In the genomic region with DNA sequence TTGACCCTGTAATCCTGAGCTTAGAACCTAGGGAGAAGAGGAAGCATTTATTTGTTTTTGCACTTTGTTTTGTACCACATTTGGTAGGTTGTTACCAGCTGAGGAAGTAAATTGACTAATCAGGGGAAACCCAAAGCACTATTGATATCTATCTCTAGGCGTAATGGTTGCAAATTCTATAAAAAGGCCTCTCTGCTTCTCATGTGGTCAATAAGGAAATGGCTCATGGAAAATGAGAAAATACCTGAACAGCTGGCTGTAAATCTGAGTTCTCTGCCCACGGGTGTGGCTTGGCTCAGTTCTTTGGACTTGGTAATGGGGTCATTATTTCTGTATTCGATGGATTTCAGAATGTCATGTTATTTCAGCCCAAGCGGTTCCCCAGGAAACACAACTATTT, we compare ENCODE assay signal across 14 cellular contexts. TPM values are rescaled to one million over a fixed set of nuclear protein-coding genes. Genes with fewer than 3 reads are reported as not detected.
DNase-seq lines count a peak whose midpoint lies in the region; ATAC-seq and TF ChIP-seq lines count a peak whose summit lies in the region.
"Had no signal": no experiment of that assay in that cellular context is flagged by ENCODE, and none has a peak within 500 bp of the region (broad histone marks: within the 10 kb centered on the region; RNA-seq: fewer than 3 reads in every experiment).

No MANE protein-coding gene starts in this region.

- no peak overlapping the region for H3K4me3 ChIP-seq in lower leg skin (ENCODE audit: low read depth, poor library complexity, severe bottlenecking)
- H3K4me3 ChIP-seq: tibial nerve had no signal

- intact Hi-C loops in lower leg skin (cut with DNase I; ENCODE audit: low total_unique reads) = no loop called here

- peaks cover 16% of the 10 kb centered on the region for H3K4me1 Mint-ChIP-seq in activated naive CD8-positive, alpha-beta T cell treated with anti-CD3 and anti-CD28 coated beads, Interleukin-2, amount 50 U/mL, for 24 hours
- H3K4me1 Mint-ChIP-seq in activated naive CD8-positive, alpha-beta T cell treated with anti-CD3 and anti-CD28 coated beads for 36 hours = peaks cover 4% of the 10 kb centered on the region
- H3K4me1 Mint-ChIP-seq: memory B cell had no signal

- DNase-seq in activated naive CD8-positive, alpha-beta T cell treated with anti-CD3 and anti-CD28 coated beads, Interleukin-2, amount 50 U/mL, for 24 hours = no peak
- DNase-seq in activated naive CD8-positive, alpha-beta T cell treated with anti-CD3 and anti-CD28 coated beads for 36 hours = no peak
- DNase-seq in LoVo (ENCODE audit: low spot score) = peak; percentile 53
- DNase-seq in lower leg skin (ENCODE audit: low spot score in 2 of 2) = no peak
- DNase-seq in stimulated activated CD4-positive, alpha-beta T cell treated with anti-CD3 and anti-CD28 coated beads, Interleukin-15, amount 100 ng/mL, for 24 hours = no peak
- DNase-seq in SIG-M5 treated with dmso at 0.1 percent for 504 hours (lab: John Stamatoyannopoulos, UW; ENCODE audit: unreplicated experiment) = no peak
- DNase-seq in iPS-NIHi7 (ENCODE audit: extremely low spot score) = no peak
- DNase-seq: activated CD4-positive, CD25-positive, alpha-beta regulatory T cell treated with anti-CD3 and anti-CD28 coated beads, Interleukin-2, amount 50 U/mL, for 72 hours; activated naive CD4-positive, alpha-beta T cell treated with anti-CD3 and anti-CD28 coated beads, Interleukin-2, amount 50 U/mL, for 16 hours; effector memory CD4-positive, alpha-beta T cell; glutamatergic neuron had no signal

- TF ChIP-seq CTCF in lower leg skin (IDR thresholded peaks at IDR 0.05) = no peak

- no peaks in the 10 kb centered on the region for H3K36me3 Mint-ChIP-seq in activated naive CD8-positive, alpha-beta T cell treated with anti-CD3 and anti-CD28 coated beads, Interleukin-2, amount 50 U/mL, for 24 hours (ENCODE audit: low read depth)
- H3K36me3 Mint-ChIP-seq in activated naive CD8-positive, alpha-beta T cell treated with anti-CD3 and anti-CD28 coated beads for 36 hours = no peaks in the 10 kb centered on the region
- H3K36me3 Mint-ChIP-seq: memory B cell had no signal

- H3K27ac Mint-ChIP-seq in activated naive CD8-positive, alpha-beta T cell treated with anti-CD3 and anti-CD28 coated beads, Interleukin-2, amount 50 U/mL, for 24 hours = peak overlapping the region; percentile 5
- no peak overlapping the region for H3K27ac Mint-ChIP-seq in activated naive CD8-positive, alpha-beta T cell treated with anti-CD3 and anti-CD28 coated beads for 36 hours
- H3K27ac Mint-ChIP-seq: memory B cell had no signal

- ATAC-seq in activated naive CD8-positive, alpha-beta T cell treated with anti-CD3 and anti-CD28 coated beads, Interleukin-2, amount 50 U/mL, for 24 hours = peak; percentile 77
- peak; percentile 74 for ATAC-seq in HG02642 (IDR thresholded peaks at IDR 0.05; ENCODE audit: poor library complexity, unreplicated experiment)

- no peaks in the 10 kb centered on the region for H3K27me3 Mint-ChIP-seq in activated naive CD8-positive, alpha-beta T cell treated with anti-CD3 and anti-CD28 coated beads, Interleukin-2, amount 50 U/mL, for 24 hours
- no peaks in the 10 kb centered on the region for H3K27me3 Mint-ChIP-seq in activated naive CD8-positive, alpha-beta T cell treated with anti-CD3 and anti-CD28 coated beads for 36 hours
- H3K27me3 Mint-ChIP-seq: memory B cell had no signal

- 47 to 52% methylated on average over 4 of the region's 4 CpGs for WGBS in lower leg skin, 2 donors

- H3K9me3 Mint-ChIP-seq in activated naive CD8-positive, alpha-beta T cell treated with anti-CD3 and anti-CD28 coated beads, Interleukin-2, amount 50 U/mL, for 24 hours = no peaks in the 10 kb centered on the region
- no peaks in the 10 kb centered on the region for H3K9me3 Mint-ChIP-seq in activated naive CD8-positive, alpha-beta T cell treated with anti-CD3 and anti-CD28 coated beads for 36 hours
- H3K9me3 Mint-ChIP-seq: memory B cell had no signal

- no peak overlapping the region for H3K4me3 Mint-ChIP-seq in activated naive CD8-positive, alpha-beta T cell treated with anti-CD3 and anti-CD28 coated beads, Interleukin-2, amount 50 U/mL, for 24 hours
- H3K4me3 Mint-ChIP-seq in activated naive CD8-positive, alpha-beta T cell treated with anti-CD3 and anti-CD28 coated beads for 36 hours = no peak overlapping the region
- H3K4me3 Mint-ChIP-seq: memory B cell had no signal

- TF ChIP-seq POLR2A in lower leg skin (IDR thresholded peaks at IDR 0.05) = no peak

RNA-seq across cellular contexts. Expression of gene BARX2, which starts 42.4 kb away (rescaled TPM):
- under 1 TPM in 1 of 2 experiments, not detected in 1; 0.12 TPM for total RNA-seq in activated naive CD8-positive, alpha-beta T cell treated with anti-CD3 and anti-CD28 coated beads for 36 hours
- total RNA-seq in lower leg skin = 10 to 100 TPM in 3 of 4 donors, 1 to 10 TPM in 1; 9.4 to 31.1 (median 14.1) TPM
- total RNA-seq: tibial nerve had no signal

Comparison
In these comparisons a context has a peak if more than half of its experiments do, and no peak if none do; other contexts are left out.
1. RNA of gene BARX2, which starts 42.4 kb away (total RNA-seq): 9.4 to 31.1 TPM in lower leg skin; 0.12 TPM in activated naive CD8-positive, alpha-beta T cell treated with anti-CD3 and anti-CD28 coated beads for 36 hours; every median in the first group is over 4 times any median in the second.